ENCODE assay signal across 3 cellular contexts in genomic region chr17:41912925-41913324, GRCh38.
TF ChIP-seq lines count a peak whose summit lies in the region.

No MANE protein-coding gene starts in this region.

TF ChIP-seq in SK-N-SH, 30 proteins besides CTCF, POLR2A, EP300 and RAD21:
- TF ChIP-seq FOSL2 (IDR thresholded peaks at IDR 0.05; ENCODE audit: borderline replicate concordance, low read depth), result no peak
- TF ChIP-seq YY1 (IDR thresholded peaks at IDR 0.05; ENCODE audit: low read depth), result no peak
- no peak for TF ChIP-seq POLR2AphosphoS5 (IDR thresholded peaks at IDR 0.05; ENCODE audit: low read depth, low read length)
- TF ChIP-seq TEAD4 (IDR thresholded peaks at IDR 0.05; ENCODE audit: borderline replicate concordance, insufficient read depth), result no peak
- no peak for TF ChIP-seq GABPA (IDR thresholded peaks at IDR 0.05; ENCODE audit: low read depth)
- no peak for TF ChIP-seq MXI1 (IDR thresholded peaks at IDR 0.05; ENCODE audit: low read depth, low read length)
- TF ChIP-seq FOXM1 (IDR thresholded peaks at IDR 0.05; ENCODE audit: low read depth), result no peak
- no peak for TF ChIP-seq FOXJ3 (CRISPR knock-in tag; IDR thresholded peaks at IDR 0.05)
- TF ChIP-seq USF1 (IDR thresholded peaks at IDR 0.05; ENCODE audit: borderline replicate concordance, low read depth), result no peak
TF ChIP-seq in SK-N-SH: peak in this region for 0.

TF ChIP-seq in SK-N-SH treated with all-trans-retinoic acid at 6 μM for 48 hours, 23 proteins besides CTCF, POLR2A, EP300 and RAD21:
- TF ChIP-seq ESRRG (CRISPR knock-in tag; IDR thresholded peaks at IDR 0.05), result no peak

TF ChIP-seq in IMR-90, 13 proteins besides CTCF, POLR2A, EP300 and RAD21:
- TF ChIP-seq NFE2L2 (IDR thresholded peaks at IDR 0.05; ENCODE audit: low read depth, low read length) (no peak), CEBPB (IDR thresholded peaks at IDR 0.05; ENCODE audit: low read depth, low read length) (no peak), RFX5 (IDR thresholded peaks at IDR 0.05; ENCODE audit: low read depth, low read length) (no peak), FOS (IDR thresholded peaks at IDR 0.05; ENCODE audit: low read depth, low read length) (no peak), MAZ (IDR thresholded peaks at IDR 0.05; ENCODE audit: borderline replicate concordance, low read depth, low read length) (no peak), USF2 (IDR thresholded peaks at IDR 0.05; ENCODE audit: low read depth, low read length) (no peak), CHD1 (IDR thresholded peaks at IDR 0.05; ENCODE audit: low read depth, low read length) (no peak), RCOR1 (IDR thresholded peaks at IDR 0.05; ENCODE audit: insufficient replicate concordance, low read length) (no peak), BHLHE40 (IDR thresholded peaks at IDR 0.05; ENCODE audit: low read depth, low read length) (no peak), SMC3 (IDR thresholded peaks at IDR 0.05; ENCODE audit: low read depth, low read length) (no peak), ELK1 (IDR thresholded peaks at IDR 0.05; ENCODE audit: borderline replicate concordance, low read depth, low read length) (no peak), MXI1 (IDR thresholded peaks at IDR 0.05; ENCODE audit: borderline replicate concordance, low read depth, low read length) (no peak), MAFK (IDR thresholded peaks at IDR 0.05; ENCODE audit: low read depth, low read length) (no peak)
